ENCODE assay signal across 8 cellular contexts in the genomic region with DNA sequence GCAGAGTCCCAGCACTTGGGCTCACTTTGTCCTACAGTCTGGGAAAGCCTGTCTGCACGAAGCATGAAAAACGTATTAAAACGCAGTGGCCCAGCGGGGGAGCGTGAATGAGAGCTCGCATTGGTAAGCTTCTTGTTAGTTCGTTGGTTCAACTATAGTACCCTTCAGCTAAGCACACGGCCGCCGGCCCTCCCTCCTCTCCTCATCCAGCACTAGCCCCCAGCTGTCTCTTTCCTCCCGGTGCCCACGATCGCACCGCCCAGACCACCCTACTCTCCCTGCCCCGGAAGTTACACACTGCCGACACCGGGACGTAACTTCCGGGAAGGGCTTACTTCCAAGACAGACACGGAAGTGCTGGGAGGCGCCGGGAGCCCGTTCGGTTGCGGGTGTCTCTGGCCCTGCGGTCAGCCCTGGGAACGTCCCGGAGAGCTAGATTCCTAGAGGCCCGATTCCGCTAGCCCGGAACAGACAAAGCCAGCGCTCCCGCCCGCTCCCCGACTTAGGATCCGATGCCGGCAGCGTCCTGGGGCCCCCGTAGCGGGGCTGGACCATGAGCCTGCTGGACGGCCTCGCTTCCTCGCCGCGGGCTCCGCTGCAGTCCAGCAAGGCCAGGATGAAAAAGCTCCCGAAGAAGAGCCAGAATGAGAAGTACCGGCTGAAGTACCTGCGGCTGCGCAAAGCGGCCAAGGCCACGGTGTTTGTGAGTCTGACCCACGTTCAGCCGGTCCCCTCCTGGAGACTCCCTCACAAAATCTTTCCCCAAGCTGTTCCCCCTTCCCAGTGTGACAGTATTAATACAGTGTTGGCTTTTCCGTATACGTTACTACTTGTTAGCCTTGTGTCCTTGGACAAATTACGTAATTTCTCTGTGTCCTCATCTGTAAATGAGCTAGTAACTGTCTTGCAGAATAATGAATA. TPM values are rescaled to one million over a fixed set of nuclear protein-coding genes. Genes with fewer than 3 reads are reported as not detected.
DNase-seq lines count a peak whose midpoint lies in the region; FAIRE-seq and TF ChIP-seq lines count a peak whose summit lies in the region.

A gene with protein sequence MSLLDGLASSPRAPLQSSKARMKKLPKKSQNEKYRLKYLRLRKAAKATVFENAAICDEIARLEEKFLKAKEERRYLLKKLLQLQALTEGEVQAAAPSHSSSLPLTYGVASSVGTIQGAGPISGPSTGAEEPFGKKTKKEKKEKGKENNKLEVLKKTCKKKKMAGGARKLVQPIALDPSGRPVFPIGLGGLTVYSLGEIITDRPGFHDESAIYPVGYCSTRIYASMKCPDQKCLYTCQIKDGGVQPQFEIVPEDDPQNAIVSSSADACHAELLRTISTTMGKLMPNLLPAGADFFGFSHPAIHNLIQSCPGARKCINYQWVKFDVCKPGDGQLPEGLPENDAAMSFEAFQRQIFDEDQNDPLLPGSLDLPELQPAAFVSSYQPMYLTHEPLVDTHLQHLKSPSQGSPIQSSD (plus strand): TSS at position 334 of the 921 bp plus-strand sequence. CDS start 220 bp downstream, at position 554.

- POLR2A ChIA-PET in HEK293T (lab: Yijun Ruan, JAX): interaction anchor here (0.6 to 1.6 kb wide), 12 partner anchors 9 to 253 kb away, joined by 3 to 11 read pairs (median 4); no protein-coding TSS in a partner anchor

- H3K14ac ChIP-seq in neuronal stem cell (ENCODE audit: low read length): no peak within 1 kb of the TSS

- no peak within 1 kb of the TSS for H2AK5ac ChIP-seq in neuronal stem cell (ENCODE audit: low read depth, low read length)

- H3K9me3 ChIP-seq in neuronal stem cell (replicated peaks in 1 of 2; ENCODE audit: control insufficient read depth in 2 of 2, insufficient read depth in 1 of 2, low read depth in 1 of 2, low read length in 2 of 2): no peaks in the 10 kb centered on the region

- no peaks in the 10 kb centered on the region for H3K9me3 Mint-ChIP-seq in activated naive CD4-positive, alpha-beta T cell treated with anti-CD3 and anti-CD28 coated beads for 36 hours

- no peak for TF ChIP-seq CTCF in subcutaneous adipose tissue (IDR thresholded peaks at IDR 0.05; ENCODE audit: low read depth)

- no CpG with 5 or more reads among the region's 57 CpGs for WGBS in neuronal stem cell (ENCODE audit: extremely low coverage in 2 of 2, insufficient read length in 2 of 2, insufficient replicate concordance in 1 of 2), 2 donors

- peaks cover 22% of the 10 kb centered on the region for H3K4me1 Mint-ChIP-seq in activated naive CD4-positive, alpha-beta T cell treated with anti-CD3 and anti-CD28 coated beads for 36 hours (ENCODE audit: low read depth)

- H3K9ac ChIP-seq in neuronal stem cell (ENCODE audit: low read depth, low read length, poor library complexity): peak within 1 kb of the TSS; percentile 81

- no peak within 1 kb of the TSS for H2BK12ac ChIP-seq in neuronal stem cell (ENCODE audit: low read length)

- H4K91ac ChIP-seq in neuronal stem cell (ENCODE audit: low read depth, low read length, poor library complexity): no peak within 1 kb of the TSS

- peaks cover 8% of the 10 kb centered on the region for H3K36me3 Mint-ChIP-seq in activated naive CD4-positive, alpha-beta T cell treated with anti-CD3 and anti-CD28 coated beads for 36 hours (ENCODE audit: low read depth)

- H3K79me1 ChIP-seq in neuronal stem cell (ENCODE audit: low read depth, low read length): peaks cover 2% of the 10 kb centered on the region

- intact Hi-C loops in activated naive CD4-positive, alpha-beta T cell treated with anti-CD3 and anti-CD28 coated beads for 36 hours (cut with micrococcal nuclease): loop anchor here (1.0 to 5.0 kb wide), 7 partner anchors 22 to 880 kb away; partner anchors contain the start of genes CCDC15, MSANTD2, SIAE and SPA17

- H4K8ac ChIP-seq in neuronal stem cell (ENCODE audit: low read depth, low read length): no peak within 1 kb of the TSS

- peak within 1 kb of the TSS; percentile 96 for H3K27ac Mint-ChIP-seq in activated naive CD4-positive, alpha-beta T cell treated with anti-CD3 and anti-CD28 coated beads for 36 hours

- H3K4ac ChIP-seq in neuronal stem cell (ENCODE audit: low read length): no peak within 1 kb of the TSS

- no peaks in the 10 kb centered on the region for H3K27me3 Mint-ChIP-seq in activated naive CD4-positive, alpha-beta T cell treated with anti-CD3 and anti-CD28 coated beads for 36 hours (ENCODE audit: low read depth)

- no peak within 1 kb of the TSS for H2BK15ac ChIP-seq in neuronal stem cell (ENCODE audit: low read length)

- peak; percentile 98 for DNase-seq in GF-D8 (lab: John Stamatoyannopoulos, UW)
- DNase-seq in HEK293T (ENCODE audit: extremely low spot score): peak; percentile 92
- DNase-seq in NAMALWA (ENCODE audit: low spot score): peak; percentile 92
- DNase-seq in SK-N-DZ (ENCODE audit: low spot score): peak; percentile 86
- peak; percentile 88 for DNase-seq in activated naive CD4-positive, alpha-beta T cell treated with anti-CD3 and anti-CD28 coated beads for 36 hours
- DNase-seq in frontal cortex (ENCODE audit: low spot score in 2 of 2): peak; percentile 77 to 93
- DNase-seq in neuronal stem cell (ENCODE audit: low spot score): peak; percentile 84

- H3K4me3 Mint-ChIP-seq in activated naive CD4-positive, alpha-beta T cell treated with anti-CD3 and anti-CD28 coated beads for 36 hours: peak within 1 kb of the TSS; percentile 96

- H3K23ac ChIP-seq in neuronal stem cell (ENCODE audit: low read depth, low read length, poor library complexity): peak within 1 kb of the TSS; percentile 46

- H3K18ac ChIP-seq in neuronal stem cell (ENCODE audit: low read length): peak within 1 kb of the TSS; percentile 9

- H3K27me3 ChIP-seq in neuronal stem cell (ENCODE audit: control insufficient read depth in 3 of 3, insufficient read depth in 3 of 3, low read depth in 1 of 3, low read length in 3 of 3): peaks cover 0 to 28% (median 5%) of the 10 kb centered on the region in 3 experiments

- no peak within 1 kb of the TSS for H2BK5ac ChIP-seq in neuronal stem cell (ENCODE audit: low read length)

- H3K4me1 ChIP-seq in neuronal stem cell (ENCODE audit: control insufficient read depth in 2 of 2, insufficient read depth in 1 of 2, low read depth in 1 of 2, low read length in 2 of 2): peaks cover 2 to 7% of the 10 kb centered on the region in 2 donors

- peak within 1 kb of the TSS; percentile 66 to 90 for H3K4me3 ChIP-seq in neuronal stem cell (ENCODE audit: low read length in 2 of 2)

- peak within 1 kb of the TSS; percentile 74 for H3K4me2 ChIP-seq in neuronal stem cell (ENCODE audit: insufficient read depth, low read length, poor library complexity, severe bottlenecking)

- peak within 1 kb of the TSS; percentile 51 for H3K27ac ChIP-seq in neuronal stem cell (replicated peaks; ENCODE audit: low read length)

- CTCF ChIA-PET in HEK293T (lab: Yijun Ruan, JAX): no interaction called here
- CTCF ChIA-PET in activated naive CD4-positive, alpha-beta T cell treated with anti-CD3 and anti-CD28 coated beads for 36 hours (lab: Charles Lee): interaction anchor here (1.1 to 2.1 kb wide), 4 partner anchors 10 to 135 kb away, joined by 3 to 8 read pairs (median 6); no protein-coding TSS in a partner anchor

- no peak within 1 kb of the TSS for H2BK120ac ChIP-seq in neuronal stem cell (ENCODE audit: low read depth, low read length)

- peaks cover 17 to 36% of the 10 kb centered on the region in 2 donors for H3K36me3 ChIP-seq in neuronal stem cell (replicated peaks in 1 of 2; ENCODE audit: control insufficient read depth in 2 of 2, insufficient read depth in 2 of 2, low read length in 2 of 2)

- peak within 1 kb of the TSS; percentile 79 for H2AFZ ChIP-seq in neuronal stem cell (ENCODE audit: low read length)

- FAIRE-seq in frontal cortex (lab: Jason Lieb, UNC): no peak

TF ChIP-seq in HEK293T, 16 proteins besides CTCF, POLR2A, EP300 and RAD21:
- TF ChIP-seq L3MBTL2 (conservative IDR thresholded peaks at IDR 0.05) (peak; percentile 69), PKNOX1 (IDR thresholded peaks at IDR 0.05) (peak; percentile 49), HDGF (IDR thresholded peaks at IDR 0.05; ENCODE audit: borderline replicate concordance) (0 out of 2 replicates have a peak, but pooled peaks have one; percentile 29), SUZ12 (IDR thresholded peaks at IDR 0.05) (no peak), ELF4 (IDR thresholded peaks at IDR 0.05) (peak; percentile 93)

RNA-seq across cellular contexts. Expression of the gene that starts here (rescaled TPM):
- 14.9 and 19.3 TPM in 2 replicates for polyA plus RNA-seq in SK-N-DZ (2014; cell fraction: cytosol; rRNA removed)
- 12.4 and 20.7 TPM in 2 replicates for polyA plus RNA-seq in SK-N-DZ (2014; cell fraction: nucleus; rRNA removed)
- 10 to 100 TPM; 28.3 to 28.6 TPM for total RNA-seq in activated naive CD4-positive, alpha-beta T cell treated with anti-CD3 and anti-CD28 coated beads for 36 hours
- total RNA-seq in frontal cortex: 35.9 TPM
- 23.7 TPM for polyA plus RNA-seq in neuronal stem cell (2013, experiment 1 of 2)
- polyA plus RNA-seq in neuronal stem cell (2013, experiment 2 of 2): 23.6 TPM
- total RNA-seq in subcutaneous adipose tissue: 10 to 100 TPM; 34.5 to 40.5 (median 37.6) TPM

Comparison
In these comparisons a context has a peak if more than half of its experiments do, and no peak if none do; other contexts are left out.
1. Peak in every context shown above with its lines: DNase-seq, H3K4me3 ChIP-seq and H3K27ac ChIP-seq.